ENCODE assay signal across 6 cellular contexts in the genomic region with DNA sequence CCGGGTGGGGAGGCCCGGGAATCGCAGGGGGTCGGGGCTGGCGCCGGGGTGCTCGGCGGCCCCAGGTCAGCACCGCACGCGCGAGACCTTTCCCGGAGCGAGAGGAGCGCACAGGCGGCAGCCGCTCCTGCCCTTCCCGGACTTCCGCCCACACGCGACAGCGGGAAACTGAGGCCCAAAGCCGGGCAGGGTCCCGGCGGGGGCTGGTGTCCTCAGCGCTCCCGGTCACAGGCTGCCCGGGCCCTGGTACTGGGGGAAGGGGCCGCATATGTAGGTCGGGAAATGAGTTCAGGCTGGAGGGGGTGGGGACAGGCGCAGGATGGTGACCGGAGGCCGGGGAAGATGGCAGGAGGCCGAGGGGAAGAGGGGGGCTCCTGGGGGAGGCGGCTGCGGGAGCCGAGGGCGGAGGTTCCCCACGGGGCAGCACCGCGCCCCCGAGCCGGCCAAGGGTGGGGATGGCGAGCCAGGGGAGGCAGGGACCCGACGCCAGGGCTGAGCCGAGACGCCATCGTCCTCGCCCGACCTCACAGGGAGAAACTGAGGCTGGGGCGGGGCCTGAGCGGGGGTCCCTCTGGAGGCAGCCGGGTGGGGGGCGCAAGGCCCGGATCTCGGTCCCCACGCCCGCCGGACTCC. TPM values are rescaled to one million over a fixed set of nuclear protein-coding genes. Genes with fewer than 3 reads are reported as not detected.
DNase-seq lines count a peak whose midpoint lies in the region; ATAC-seq and TF ChIP-seq lines count a peak whose summit lies in the region.

No MANE protein-coding gene starts in this region.

- H3K9me3 Mint-ChIP-seq in Caco-2 (ENCODE audit: unreplicated experiment), result no peaks in the 10 kb centered on the region
- H3K9me3 Mint-ChIP-seq in activated T-helper 2 cell treated with anti-CD3 and anti-CD28 coated beads, Interferon-gamma antibody, Interleukin-2, Interleukin-4, amounts not matched to agents 10 μg/mL and 5 μg/mL and 100 μg/mL, durations not matched to agents 14 hours and 24 hours and 36 hours, result no peaks in the 10 kb centered on the region

- peaks cover 2% of the 10 kb centered on the region for H3K79me1 ChIP-seq in mesendoderm (ENCODE audit: low read length)

- no peak for DNase-seq in Caco-2
- DNase-seq in activated T-helper 2 cell treated with anti-CD3 and anti-CD28 coated beads, Interferon-gamma antibody, Interleukin-2, Interleukin-4, amounts not matched to agents 10 μg/mL and 5 μg/mL and 100 μg/mL, durations not matched to agents 14 hours and 24 hours and 36 hours (ENCODE audit: low spot score), result no peak
- no peak for DNase-seq in mesendoderm
- no peak for DNase-seq in NCI-H2171 treated with DMSO at 0.1 percent for 48 hours (lab: John Stamatoyannopoulos, UW)
- DNase-seq in NCI-H2196 treated with DMSO at 0.1 percent for 48 hours (lab: John Stamatoyannopoulos, UW; ENCODE audit: unreplicated experiment), result no peak

- no peaks in the 10 kb centered on the region for H3K27me3 ChIP-seq in Caco-2 (replicated peaks; ENCODE audit: control insufficient read depth, insufficient read depth, low read length)
- no peaks in the 10 kb centered on the region for H3K27me3 ChIP-seq in mesendoderm (ENCODE audit: insufficient read depth, low read length, poor library complexity)

- CTCF ChIA-PET in Caco-2 (lab: Charles Lee), result no interaction called here

- H3K9ac ChIP-seq in mesendoderm (ENCODE audit: low read length), result peak overlapping the region; percentile 73

- POLR2A ChIA-PET in Caco-2 (lab: Charles Lee), result no interaction called here

- H3K36me3 ChIP-seq in Caco-2 (ENCODE audit: control insufficient read depth, insufficient read depth, low read length) (no peaks in the 10 kb centered on the region), mesendoderm (ENCODE audit: control insufficient read depth, insufficient read depth, low read length) (no peaks in the 10 kb centered on the region)

- BruUV-seq in Caco-2 (replicated peaks; lab: Mats Ljungman, UMichigan), result no TSS peak

- H3K27ac Mint-ChIP-seq in Caco-2 (ENCODE audit: unreplicated experiment), result no peak overlapping the region
- no peak overlapping the region for H3K27ac Mint-ChIP-seq in activated T-helper 2 cell treated with anti-CD3 and anti-CD28 coated beads, Interferon-gamma antibody, Interleukin-2, Interleukin-4, amounts not matched to agents 10 μg/mL and 5 μg/mL and 100 μg/mL, durations not matched to agents 14 hours and 24 hours and 36 hours

- H4K5ac ChIP-seq in mesendoderm (ENCODE audit: low read length), result no peak overlapping the region

- no peak overlapping the region for H4K8ac ChIP-seq in mesendoderm (ENCODE audit: low read depth, low read length)

- H2BK120ac ChIP-seq in mesendoderm (ENCODE audit: low read depth, low read length), result no peak overlapping the region

- peak overlapping the region; percentile 91 for H3K56ac ChIP-seq in mesendoderm (ENCODE audit: low read length)

- H2AK5ac ChIP-seq in mesendoderm (ENCODE audit: low read length), result no peak overlapping the region

- H3K4me3 Mint-ChIP-seq in Caco-2 (ENCODE audit: unreplicated experiment), result peak overlapping the region; percentile 77
- H3K4me3 Mint-ChIP-seq in activated T-helper 2 cell treated with anti-CD3 and anti-CD28 coated beads, Interferon-gamma antibody, Interleukin-2, Interleukin-4, amounts not matched to agents 10 μg/mL and 5 μg/mL and 100 μg/mL, durations not matched to agents 14 hours and 24 hours and 36 hours (ENCODE audit: low read depth), result peak overlapping the region; percentile 52

- WGBS in mesendoderm (ENCODE audit: extremely low coverage, insufficient coverage, low lambda C conversion rate), result no CpG with 5 or more reads among the region's 60 CpGs

- H3K27me3 Mint-ChIP-seq in Caco-2 (ENCODE audit: insufficient read depth, unreplicated experiment), result no peaks in the 10 kb centered on the region
- peaks cover 13% of the 10 kb centered on the region for H3K27me3 Mint-ChIP-seq in activated T-helper 2 cell treated with anti-CD3 and anti-CD28 coated beads, Interferon-gamma antibody, Interleukin-2, Interleukin-4, amounts not matched to agents 10 μg/mL and 5 μg/mL and 100 μg/mL, durations not matched to agents 14 hours and 24 hours and 36 hours (ENCODE audit: low read depth)

- H3K4ac ChIP-seq in mesendoderm (ENCODE audit: low read depth, low read length), result peak overlapping the region; percentile 75

- H3K4me2 ChIP-seq in mesendoderm (ENCODE audit: low read length), result peak overlapping the region; percentile 64

- intact Hi-C loops in Caco-2 (cut with micrococcal nuclease; ENCODE audit: unreplicated experiment), result no loop called here
- intact Hi-C loops in activated T-helper 2 cell treated with anti-CD3 and anti-CD28 coated beads, Interferon-gamma antibody, Interleukin-2, Interleukin-4, amounts not matched to agents 10 μg/mL and 5 μg/mL and 100 μg/mL, durations not matched to agents 14 hours and 24 hours and 36 hours (cut with micrococcal nuclease), result no loop called here

- peaks cover 8% of the 10 kb centered on the region for H3K36me3 Mint-ChIP-seq in Caco-2 (ENCODE audit: insufficient read depth, unreplicated experiment)
- no peaks in the 10 kb centered on the region for H3K36me3 Mint-ChIP-seq in activated T-helper 2 cell treated with anti-CD3 and anti-CD28 coated beads, Interferon-gamma antibody, Interleukin-2, Interleukin-4, amounts not matched to agents 10 μg/mL and 5 μg/mL and 100 μg/mL, durations not matched to agents 14 hours and 24 hours and 36 hours (ENCODE audit: low read depth)

- H3K4me3 ChIP-seq in Caco-2 (ENCODE audit: low read depth, low read length), result peak overlapping the region; percentile 79
- peak overlapping the region; percentile 62 for H3K4me3 ChIP-seq in mesendoderm (ENCODE audit: low read length)

- no peak for TF ChIP-seq CTCF in Caco-2 (IDR thresholded peaks at IDR 0.05; ENCODE audit: insufficient read depth in 1 of 2, low read depth in 1 of 2, low read length in 1 of 2, severe bottlenecking in 1 of 2, unreplicated experiment in 1 of 2)

- H3K23ac ChIP-seq in mesendoderm (ENCODE audit: low read length), result no peak overlapping the region

- no peak overlapping the region for H3K27ac ChIP-seq in mesendoderm (ENCODE audit: low read depth, low read length)

- H2BK5ac ChIP-seq in mesendoderm (ENCODE audit: low read length), result no peak overlapping the region

- H3K79me2 ChIP-seq in mesendoderm (ENCODE audit: control insufficient read depth, insufficient read depth, low read length), result peaks cover 2% of the 10 kb centered on the region

- no peak overlapping the region for H2BK15ac ChIP-seq in mesendoderm (replicated peaks; ENCODE audit: low read depth)

- no peaks in the 10 kb centered on the region for H3K4me1 Mint-ChIP-seq in Caco-2 (ENCODE audit: low read depth, unreplicated experiment)
- H3K4me1 Mint-ChIP-seq in activated T-helper 2 cell treated with anti-CD3 and anti-CD28 coated beads, Interferon-gamma antibody, Interleukin-2, Interleukin-4, amounts not matched to agents 10 μg/mL and 5 μg/mL and 100 μg/mL, durations not matched to agents 14 hours and 24 hours and 36 hours (ENCODE audit: low read depth), result peaks cover 20% of the 10 kb centered on the region

- H3K18ac ChIP-seq in mesendoderm (ENCODE audit: low read length), result peak overlapping the region; percentile 61

- ATAC-seq in HG03135 (IDR thresholded peaks at IDR 0.05; ENCODE audit: unreplicated experiment), result no peak

- no peaks in the 10 kb centered on the region for H3K9me3 ChIP-seq in Caco-2

- H3K4me1 ChIP-seq in Caco-2 (peaks cover 15% of the 10 kb centered on the region), mesendoderm (ENCODE audit: control insufficient read depth, low read depth, low read length) (no peaks in the 10 kb centered on the region)

RNA-seq across cellular contexts. Expression of a gene that starts 0.7 kb away (rescaled TPM):
- total RNA-seq in Caco-2 (2022), result 7.3 and 9.7 TPM in 2 replicates
- 3.5 and 3.7 TPM in 2 replicates for total RNA-seq in activated T-helper 2 cell treated with anti-CD3 and anti-CD28 coated beads, Interferon-gamma antibody, Interleukin-2, Interleukin-4, amounts not matched to agents 10 μg/mL and 5 μg/mL and 100 μg/mL, durations not matched to agents 14 hours and 24 hours and 36 hours
- 3.2 TPM for polyA plus RNA-seq in mesendoderm (2013, experiment 1 of 2)
- polyA plus RNA-seq in mesendoderm (2013, experiment 2 of 2), result 3.5 TPM

RNA-seq across cellular contexts. Expression of a gene that starts 4.4 kb away (rescaled TPM):
- total RNA-seq in Caco-2 (2022), result 126 and 140 TPM in 2 replicates
- 233 and 240 TPM in 2 replicates for total RNA-seq in activated T-helper 2 cell treated with anti-CD3 and anti-CD28 coated beads, Interferon-gamma antibody, Interleukin-2, Interleukin-4, amounts not matched to agents 10 μg/mL and 5 μg/mL and 100 μg/mL, durations not matched to agents 14 hours and 24 hours and 36 hours
- polyA plus RNA-seq in mesendoderm (2013, experiment 1 of 2), result 127 TPM
- 122 TPM for polyA plus RNA-seq in mesendoderm (2013, experiment 2 of 2)

RNA-seq across cellular contexts. Expression of a gene that starts 11.2 kb away (rescaled TPM):
- total RNA-seq in Caco-2 (2022), result 125 and 128 TPM in 2 replicates
- total RNA-seq in activated T-helper 2 cell treated with anti-CD3 and anti-CD28 coated beads, Interferon-gamma antibody, Interleukin-2, Interleukin-4, amounts not matched to agents 10 μg/mL and 5 μg/mL and 100 μg/mL, durations not matched to agents 14 hours and 24 hours and 36 hours, result 84.7 and 85.4 TPM in 2 replicates
- polyA plus RNA-seq in mesendoderm (2013, experiment 1 of 2), result 133 TPM
- 131 TPM for polyA plus RNA-seq in mesendoderm (2013, experiment 2 of 2)

RNA-seq across cellular contexts. Expression of a gene that starts 31.6 kb away (rescaled TPM):
- 56.7 and 58.1 TPM in 2 replicates for total RNA-seq in Caco-2 (2022)
- total RNA-seq in activated T-helper 2 cell treated with anti-CD3 and anti-CD28 coated beads, Interferon-gamma antibody, Interleukin-2, Interleukin-4, amounts not matched to agents 10 μg/mL and 5 μg/mL and 100 μg/mL, durations not matched to agents 14 hours and 24 hours and 36 hours, result 65.7 and 71.1 TPM in 2 replicates
- 33.8 TPM for polyA plus RNA-seq in mesendoderm (2013, experiment 1 of 2)
- polyA plus RNA-seq in mesendoderm (2013, experiment 2 of 2), result 34.4 TPM

RNA-seq across cellular contexts. Expression of a gene that starts 32.0 kb away (rescaled TPM):
- total RNA-seq in Caco-2 (2022), result 289 and 331 TPM in 2 replicates
- total RNA-seq in activated T-helper 2 cell treated with anti-CD3 and anti-CD28 coated beads, Interferon-gamma antibody, Interleukin-2, Interleukin-4, amounts not matched to agents 10 μg/mL and 5 μg/mL and 100 μg/mL, durations not matched to agents 14 hours and 24 hours and 36 hours, result 214 and 226 TPM in 2 replicates
- polyA plus RNA-seq in mesendoderm (2013, experiment 1 of 2), result 93.3 TPM
- 93.6 TPM for polyA plus RNA-seq in mesendoderm (2013, experiment 2 of 2)
